29 cellular contexts compared by ENCODE assay signal in genomic region chr4:25771672-25772071, GRCh38.
"Had no signal": no experiment of that assay in that cellular context is flagged by ENCODE, and none has a peak within 500 bp of the region (broad histone marks: within the 10 kb centered on the region; RNA-seq: fewer than 3 reads in every experiment).

No MANE protein-coding gene starts in this region.

- H3K27me3 Mint-ChIP-seq: activated CD4-positive, alpha-beta T cell treated with anti-CD3 and anti-CD28 coated beads for 36 hours; activated CD4-positive, alpha-beta T cell treated with anti-CD3 and anti-CD28 coated beads, Interleukin-2, amount 10 ng/mL, durations not matched to agents 7 days and 5 days; activated naive CD4-positive, alpha-beta T cell treated with anti-CD3 and anti-CD28 coated beads, Interleukin-2, amount 10 ng/mL, durations not matched to agents 7 days and 5 days; activated naive CD8-positive, alpha-beta T cell; activated naive CD8-positive, alpha-beta T cell treated with anti-CD3 and anti-CD28 coated beads, Interleukin-2, amount 50 U/mL, for 24 hours; activated T-cell treated with anti-CD3 and anti-CD28 coated beads, Interleukin-2, amount 50 U/mL, for 24 hours; central memory CD8-positive, alpha-beta T cell had no signal

- H3K4me2 ChIP-seq: KMS-11, PC-9 had no signal

- H3K9ac ChIP-seq: KMS-11 had no signal

- H3K27ac Mint-ChIP-seq: activated CD4-positive, alpha-beta T cell treated with anti-CD3 and anti-CD28 coated beads for 36 hours; activated CD4-positive, alpha-beta T cell treated with anti-CD3 and anti-CD28 coated beads, Interleukin-2, amount 10 ng/mL, durations not matched to agents 7 days and 5 days; activated CD8-positive, alpha-beta T cell treated with anti-CD3 and anti-CD28 coated beads, Interleukin-2, amount 10 ng/mL, durations not matched to agents 7 days and 5 days; activated naive CD4-positive, alpha-beta T cell treated with anti-CD3 and anti-CD28 coated beads, Interleukin-2, amount 10 ng/mL, durations not matched to agents 7 days and 5 days; activated naive CD8-positive, alpha-beta T cell; activated naive CD8-positive, alpha-beta T cell treated with anti-CD3 and anti-CD28 coated beads, Interleukin-2, amount 50 U/mL, for 24 hours; activated T-cell treated with anti-CD3 and anti-CD28 coated beads, Interleukin-2, amount 50 U/mL, for 24 hours had no signal

- H2AFZ ChIP-seq: PC-9 had no signal

- H3K27ac ChIP-seq: brain microvascular endothelial cell, KMS-11, PC-9, RWPE1, WERI-Rb-1 had no signal

- ATAC-seq: activated CD4-positive, alpha-beta T cell treated with anti-CD3 and anti-CD28 coated beads for 36 hours; activated CD8-positive, alpha-beta T cell treated with anti-CD3 and anti-CD28 coated beads, Interleukin-2, amount 10 ng/mL, durations not matched to agents 7 days and 5 days; activated naive CD8-positive, alpha-beta T cell treated with anti-CD3 and anti-CD28 coated beads, Interleukin-2, amount 50 U/mL, for 24 hours; Right ventricle myocardium inferior had no signal

- H3K4me3 ChIP-seq: PC-9 had no signal

- H3K27me3 ChIP-seq: brain microvascular endothelial cell had no signal

- DNase-seq: activated CD4-positive, alpha-beta T cell treated with anti-CD3 and anti-CD28 coated beads for 36 hours; activated CD4-positive, alpha-beta T cell treated with anti-CD3 and anti-CD28 coated beads, Interleukin-2, amount 10 ng/mL, durations not matched to agents 7 days and 5 days; activated CD4-positive, alpha-beta T cell treated with anti-CD3 and anti-CD28 coated beads, Interleukin-2, amount 50 U/mL, for 48 hours; activated CD8-positive, alpha-beta T cell treated with anti-CD3 and anti-CD28 coated beads, Interleukin-2, amount 10 ng/mL, durations not matched to agents 7 days and 5 days; activated naive CD4-positive, alpha-beta T cell treated with anti-CD3 and anti-CD28 coated beads, Interleukin-2, amount 10 ng/mL, durations not matched to agents 7 days and 5 days; activated naive CD8-positive, alpha-beta T cell treated with anti-CD3 and anti-CD28 coated beads, Interleukin-2, amount 50 U/mL, for 24 hours; activated T-cell treated with anti-CD3 and anti-CD28 coated beads, Interleukin-2, amount 50 U/mL, for 24 hours; amniotic stem cell; aorta; brain microvascular endothelial cell; NCI-H1092 treated with DMSO at 0.1 percent for 48 hours; NCI-H1417; NCI-H146; NCI-H187; NCI-H2029 treated with DMSO at 0.1 percent for 48 hours; NCI-H2107; NCI-H2171; NCI-H510A; NCI-H526; NCI-H748 treated with DMSO at 0.1 percent for 48 hours; NK-92 treated with Interleukin-12 subunit alpha and Interleukin-12 subunit beta, amount 100 ng/mL, for 24 hours; PC-9; T1000; WERI-Rb-1 had no signal

- H3K4me1 Mint-ChIP-seq: activated CD4-positive, alpha-beta T cell treated with anti-CD3 and anti-CD28 coated beads for 36 hours; activated CD4-positive, alpha-beta T cell treated with anti-CD3 and anti-CD28 coated beads, Interleukin-2, amount 10 ng/mL, durations not matched to agents 7 days and 5 days; activated naive CD4-positive, alpha-beta T cell treated with anti-CD3 and anti-CD28 coated beads, Interleukin-2, amount 10 ng/mL, durations not matched to agents 7 days and 5 days; activated naive CD8-positive, alpha-beta T cell treated with anti-CD3 and anti-CD28 coated beads, Interleukin-2, amount 50 U/mL, for 24 hours; central memory CD8-positive, alpha-beta T cell had no signal

- H3K4me3 Mint-ChIP-seq: activated CD4-positive, alpha-beta T cell treated with anti-CD3 and anti-CD28 coated beads for 36 hours; activated CD4-positive, alpha-beta T cell treated with anti-CD3 and anti-CD28 coated beads, Interleukin-2, amount 10 ng/mL, durations not matched to agents 7 days and 5 days; activated CD8-positive, alpha-beta T cell treated with anti-CD3 and anti-CD28 coated beads, Interleukin-2, amount 10 ng/mL, durations not matched to agents 7 days and 5 days; activated naive CD4-positive, alpha-beta T cell treated with anti-CD3 and anti-CD28 coated beads, Interleukin-2, amount 10 ng/mL, durations not matched to agents 7 days and 5 days; activated naive CD8-positive, alpha-beta T cell; activated naive CD8-positive, alpha-beta T cell treated with anti-CD3 and anti-CD28 coated beads, Interleukin-2, amount 50 U/mL, for 24 hours; activated T-cell treated with anti-CD3 and anti-CD28 coated beads, Interleukin-2, amount 50 U/mL, for 24 hours; central memory CD8-positive, alpha-beta T cell had no signal

- H3K36me3 ChIP-seq: brain microvascular endothelial cell had no signal

- H3K9me3 Mint-ChIP-seq: activated CD4-positive, alpha-beta T cell treated with anti-CD3 and anti-CD28 coated beads, Interleukin-2, amount 10 ng/mL, durations not matched to agents 7 days and 5 days; activated naive CD4-positive, alpha-beta T cell treated with anti-CD3 and anti-CD28 coated beads, Interleukin-2, amount 10 ng/mL, durations not matched to agents 7 days and 5 days; activated naive CD8-positive, alpha-beta T cell treated with anti-CD3 and anti-CD28 coated beads, Interleukin-2, amount 50 U/mL, for 24 hours; activated T-cell treated with anti-CD3 and anti-CD28 coated beads, Interleukin-2, amount 50 U/mL, for 24 hours; central memory CD8-positive, alpha-beta T cell had no signal
